In the genomic region with DNA sequence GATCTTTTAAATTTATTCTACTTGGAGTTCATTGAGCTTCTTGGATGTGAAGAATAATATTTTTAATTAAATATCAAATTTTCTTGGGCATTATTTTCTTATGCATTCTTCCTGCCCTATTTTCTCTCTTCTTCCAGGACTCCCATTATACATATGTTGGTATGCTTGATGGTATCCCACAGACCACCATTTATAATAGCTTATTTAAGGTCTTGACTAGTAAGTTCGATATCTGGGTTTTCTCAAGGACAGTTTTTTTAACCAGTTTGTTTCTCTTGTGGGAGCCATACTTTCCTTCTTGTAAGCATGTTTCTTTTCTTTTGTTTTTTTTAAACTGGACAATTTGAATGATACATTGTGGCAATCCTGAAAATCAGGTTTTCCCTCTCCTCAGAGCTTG, we compare ENCODE assay signal across 20 cellular contexts. TPM values are rescaled to one million over a fixed set of nuclear protein-coding genes. Genes with fewer than 3 reads are reported as not detected.
DNase-seq lines count a peak whose midpoint lies in the region; ATAC-seq, FAIRE-seq and TF ChIP-seq lines count a peak whose summit lies in the region.
"Had no signal": no experiment of that assay in that cellular context is flagged by ENCODE, and none has a peak within 500 bp of the region (broad histone marks: within the 10 kb centered on the region; RNA-seq: fewer than 3 reads in every experiment).

No MANE protein-coding gene starts in this region.

- H3K79me2 ChIP-seq in KMS-11 (ENCODE audit: insufficient read depth, low read depth) (no peaks in the 10 kb centered on the region), K562 (ENCODE audit: control insufficient read depth, insufficient read depth, low read length) (no peaks in the 10 kb centered on the region)

- FAIRE-seq in K562 (lab: Jason Lieb, UNC) = no peak
- FAIRE-seq: A549, GM12892 had no signal

- TF ChIP-seq RAD21 in K562 (CRISPR knock-in tag; conservative IDR thresholded peaks at IDR 0.05 in 1 of 2, IDR thresholded peaks at IDR 0.05 in 1 of 2) = no peak

- H4K20me1 ChIP-seq in KMS-11 (ENCODE audit: insufficient read depth) (no peaks in the 10 kb centered on the region), K562 (replicated peaks; ENCODE audit: control insufficient read depth, insufficient read depth, low read length) (no peaks in the 10 kb centered on the region)

- H3K4me2 ChIP-seq in KMS-11 (no peak overlapping the region), K562 (ENCODE audit: insufficient read depth, low read length) (no peak overlapping the region)
- H3K4me2 ChIP-seq: A549, GM23338 had no signal

- CTCF ChIA-PET in K562 (lab: Yijun Ruan, JAX; ENCODE audit: low intra/inter-chr PET ratio) = no interaction called here

- H3K9me3 ChIP-seq in K562 (replicated peaks; ENCODE audit: control insufficient read depth, insufficient read depth, low read depth, low read length) = peaks cover 7% of the 10 kb centered on the region; the same call in 1 of the 2 replicates
- peaks cover 8 to 16% of the 10 kb centered on the region in 2 donors for H3K9me3 ChIP-seq in breast epithelium

- H3K9ac ChIP-seq in KMS-11 = no peak overlapping the region
- H3K9ac ChIP-seq in K562 (ENCODE audit: insufficient read depth in 1 of 2, low read depth in 2 of 2, low read length in 2 of 2) = no peak overlapping the region

- peak overlapping the region; percentile 52 for H3K4me3 ChIP-seq in KMS-11 (IDR thresholded peaks at IDR 0.05; ENCODE audit: insufficient read depth, low read depth, low read length)
- no peak overlapping the region for H3K4me3 ChIP-seq in K562
- no peak overlapping the region for H3K4me3 ChIP-seq in breast epithelium
- H3K4me3 ChIP-seq: A549, GM23338 had no signal

- no peak for TF ChIP-seq EP300 in K562 (IDR thresholded peaks at IDR 0.05; ENCODE audit: low read length)

- WGBS in K562 (ENCODE audit: insufficient coverage, low coverage, missing lambda C conversion rate) = 20% methylated on average over 1 of the region's 1 CpG

- in situ Hi-C loops in K562 (cut with MboI) = no loop called here

- H3K36me3 ChIP-seq in KMS-11 (ENCODE audit: insufficient read depth) (no peaks in the 10 kb centered on the region), K562 (ENCODE audit: control insufficient read depth, insufficient read depth, low read length) (no peaks in the 10 kb centered on the region), breast epithelium (no peaks in the 10 kb centered on the region)

- H3K9me1 ChIP-seq in K562 (ENCODE audit: control insufficient read depth, insufficient read depth, low read length) = no peaks in the 10 kb centered on the region

- peaks cover 22% of the 10 kb centered on the region for H3K4me1 ChIP-seq in KMS-11 (ENCODE audit: low read depth, poor library complexity, severe bottlenecking)
- no peaks in the 10 kb centered on the region for H3K4me1 ChIP-seq in K562 (replicated peaks in 1 of 2; ENCODE audit: control insufficient read depth in 2 of 2, insufficient read depth in 2 of 2, low read length in 2 of 2)
- peaks cover 0 to 10% of the 10 kb centered on the region in 2 donors for H3K4me1 ChIP-seq in breast epithelium
- H3K4me1 ChIP-seq: A549 had no signal

- no TSS peak for BruUV-seq in K562 (replicated peaks; lab: Mats Ljungman, UMichigan)

- no peak for ATAC-seq in K562
- ATAC-seq in GM21515 (IDR thresholded peaks at IDR 0.05; ENCODE audit: unreplicated experiment) = no peak
- no peak for ATAC-seq in HG03135 (IDR thresholded peaks at IDR 0.05; ENCODE audit: unreplicated experiment)
- ATAC-seq: A549, GM23338, HCT116 had no signal

- DNase-seq in DMS53 (lab: John Stamatoyannopoulos, UW) (peak; percentile 26), DMS53 treated with DMSO at 0.1 percent for 48 hours (lab: John Stamatoyannopoulos, UW; ENCODE audit: unreplicated experiment) (no peak), K562 (ENCODE audit: extremely low read depth in 1 of 4, low spot score in 3 of 4) (no peak), breast epithelium (ENCODE audit: low spot score in 2 of 2) (no peak)
- DNase-seq: C1 segment of cervical spinal cord; Calu3; CD4-positive, alpha-beta memory T cell; COR-L47; DMS153; DMS79 treated with DMSO at 0.1 percent for 48 hours; H9; HFFc6 had no signal

- intact Hi-C loops in K562 (cut with micrococcal nuclease) (loop anchor here (10.0 kb wide), 1 partner anchor 262 kb away; no protein-coding TSS in a partner anchor), breast epithelium (cut with DNase I; ENCODE audit: low total_unique reads) (no loop called here)

- H2AFZ ChIP-seq in KMS-11 (ENCODE audit: low read depth) (no peak overlapping the region), K562 (ENCODE audit: low read depth, low read length) (no peak overlapping the region)
- H2AFZ ChIP-seq: GM23338 had no signal

- no peak for TF ChIP-seq POLR2A in K562 (conservative IDR thresholded peaks at IDR 0.05)
- TF ChIP-seq POLR2A in breast epithelium (IDR thresholded peaks at IDR 0.05) = no peak

- TF ChIP-seq CTCF in KMS-11 (conservative IDR thresholded peaks at IDR 0.05; ENCODE audit: low read depth, low read length) (no peak), K562 (IDR thresholded peaks at IDR 0.05 in 2 of 3, conservative IDR thresholded peaks at IDR 0.05 in 1 of 3; ENCODE audit: insufficient read depth in 2 of 3, low read depth in 1 of 3, low read length in 3 of 3) (no peak), breast epithelium (IDR thresholded peaks at IDR 0.05) (no peak)

- no peaks in the 10 kb centered on the region for H3K27me3 ChIP-seq in KMS-11 (ENCODE audit: insufficient read depth, low read depth)
- no peaks in the 10 kb centered on the region for H3K27me3 ChIP-seq in K562 (ENCODE audit: control insufficient read depth in 2 of 2, insufficient read depth in 2 of 2, low read length in 2 of 2)
- H3K27me3 ChIP-seq in breast epithelium = no peaks in the 10 kb centered on the region

- H3K27ac ChIP-seq in KMS-11 (no peak overlapping the region), K562 (ENCODE audit: extremely low read depth, low read depth, low read length) (no peak overlapping the region), breast epithelium (no peak overlapping the region)
- H3K27ac ChIP-seq: 22Rv1, A549 had no signal

- POLR2A ChIA-PET in K562 (lab: Yijun Ruan, JAX) = interaction anchor here (0.8 to 1.7 kb wide), 4 partner anchors 12 to 1414 kb away, joined by 3 to 6 read pairs (median 4); partner anchors contain the start of gene DDR2

TF ChIP-seq in K562, 482 proteins besides CTCF, POLR2A, EP300 and RAD21 (continues in another document):
- TF ChIP-seq, protein P1, sequence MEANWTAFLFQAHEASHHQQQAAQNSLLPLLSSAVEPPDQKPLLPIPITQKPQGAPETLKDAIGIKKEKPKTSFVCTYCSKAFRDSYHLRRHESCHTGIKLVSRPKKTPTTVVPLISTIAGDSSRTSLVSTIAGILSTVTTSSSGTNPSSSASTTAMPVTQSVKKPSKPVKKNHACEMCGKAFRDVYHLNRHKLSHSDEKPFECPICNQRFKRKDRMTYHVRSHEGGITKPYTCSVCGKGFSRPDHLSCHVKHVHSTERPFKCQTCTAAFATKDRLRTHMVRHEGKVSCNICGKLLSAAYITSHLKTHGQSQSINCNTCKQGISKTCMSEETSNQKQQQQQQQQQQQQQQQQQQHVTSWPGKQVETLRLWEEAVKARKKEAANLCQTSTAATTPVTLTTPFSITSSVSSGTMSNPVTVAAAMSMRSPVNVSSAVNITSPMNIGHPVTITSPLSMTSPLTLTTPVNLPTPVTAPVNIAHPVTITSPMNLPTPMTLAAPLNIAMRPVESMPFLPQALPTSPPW (CRISPR knock-in tag; IDR thresholded peaks at IDR 0.05) = no peak
- TF ChIP-seq DACH1 (IDR thresholded peaks at IDR 0.05; ENCODE audit: partially characterized antibody) (no peak), ZNF445 (CRISPR knock-in tag; IDR thresholded peaks at IDR 0.05; ENCODE audit: low read depth) (0 out of 2 replicates have a peak, but pooled peaks have one; percentile 15), MAFG (tag; conservative IDR thresholded peaks at IDR 0.05) (no peak)

RNA-seq across cellular contexts. Expression of gene DDR2, which starts 15.4 kb away (rescaled TPM):
- 5.5 and 7.1 TPM in 2 replicates for total RNA-seq in K562 (2011; cell fraction: chromatin; rRNA removed; ENCODE audit: low replicate concordance)
- total RNA-seq in K562 (2011; cell fraction: nucleolus; rRNA removed) = 1.5 and 3.0 TPM in 2 replicates
- total RNA-seq in K562 (2011; cell fraction: nucleoplasm; rRNA removed) = 1.4 and 3.7 TPM in 2 replicates
- total RNA-seq in K562 (2014; rRNA removed) = 0.69 and 2.0 TPM in 2 replicates
- total RNA-seq in K562 (2014; rRNA removed; fragmentation: Illumina TruSeq; extraction: Trizol) = 1.3 and 2.2 TPM in 2 replicates
- total RNA-seq in K562 (2015; rRNA removed; fragmentation: Illumina TruSeq; extraction: Trizol) = 1.2 and 1.3 TPM in 2 replicates
- 1.6 and 1.7 TPM in 2 replicates for total RNA-seq in K562 (2021)
- polyA plus RNA-seq in K562 (2011; rRNA removed) = 0.75 and 1.4 TPM in 2 replicates
- polyA plus RNA-seq in K562 (2011; cell fraction: cytosol; rRNA removed) = 0.39 and 1.5 TPM in 2 replicates
- polyA plus RNA-seq in K562 (2011; cell fraction: nucleus; rRNA removed) = 6.2 and 7.1 TPM in 2 replicates
- 1.0 and 2.3 TPM in 2 replicates for polyA plus RNA-seq in K562 (2012)
- 1.1 and 1.5 TPM in 2 replicates for polyA plus RNA-seq in K562 (2014; fragmentation: Illumina TruSeq; extraction: Trizol)
- polyA plus RNA-seq in K562 (2014; fragmentation: Nextera tagmentation; extraction: Ambion mirVana) = under 1 TPM; 0.36 to 0.51 TPM
- polyA plus RNA-seq in K562 (2014; rRNA removed) = 0.57 and 0.89 TPM in 2 replicates
- 3.4 and 3.5 TPM in 2 replicates for polyA minus RNA-seq in K562 (2011; rRNA and poly(A)+ RNA removed)
- 0.57 and 1.3 TPM in 2 replicates for polyA minus RNA-seq in K562 (2011; cell fraction: cytosol; rRNA and poly(A)+ RNA removed)
- 3.8 and 6.6 TPM in 2 replicates for polyA minus RNA-seq in K562 (2011; cell fraction: nucleus; rRNA and poly(A)+ RNA removed)
- 100 to 1,000 TPM in 1 of 3 donors, 10 to 100 TPM in 2; 41.9 to 238 (median 47.2) TPM for total RNA-seq in breast epithelium

RNA-seq across cellular contexts. Expression of gene UAP1, which starts 55.3 kb away (rescaled TPM):
- 118 and 292 TPM in 2 replicates for total RNA-seq in K562 (2011; cell fraction: chromatin; rRNA removed; ENCODE audit: low replicate concordance)
- total RNA-seq in K562 (2011; cell fraction: nucleolus; rRNA removed) = 62.5 and 85.8 TPM in 2 replicates
- 147 and 243 TPM in 2 replicates for total RNA-seq in K562 (2011; cell fraction: nucleoplasm; rRNA removed)
- total RNA-seq in K562 (2014; rRNA removed) = 191 and 213 TPM in 2 replicates
- 317 and 372 TPM in 2 replicates for total RNA-seq in K562 (2014; rRNA removed; fragmentation: Illumina TruSeq; extraction: Trizol)
- 188 TPM in 2 replicates for total RNA-seq in K562 (2015; rRNA removed; fragmentation: Illumina TruSeq; extraction: Trizol)
- 216 and 222 TPM in 2 replicates for total RNA-seq in K562 (2021)
- 257 and 285 TPM in 2 replicates for polyA plus RNA-seq in K562 (2011; rRNA removed)
- polyA plus RNA-seq in K562 (2011; cell fraction: cytosol; rRNA removed) = 51.3 and 125 TPM in 2 replicates
- polyA plus RNA-seq in K562 (2011; cell fraction: nucleus; rRNA removed) = 78.0 and 133 TPM in 2 replicates
- 78.7 and 150 TPM in 2 replicates for polyA plus RNA-seq in K562 (2012)
- 219 and 241 TPM in 2 replicates for polyA plus RNA-seq in K562 (2014; fragmentation: Illumina TruSeq; extraction: Trizol)
- 100 to 1,000 TPM; 182 to 189 TPM for polyA plus RNA-seq in K562 (2014; fragmentation: Nextera tagmentation; extraction: Ambion mirVana)
- polyA plus RNA-seq in K562 (2014; rRNA removed) = 201 and 213 TPM in 2 replicates
- 278 and 307 TPM in 2 replicates for polyA minus RNA-seq in K562 (2011; rRNA and poly(A)+ RNA removed)
- polyA minus RNA-seq in K562 (2011; cell fraction: cytosol; rRNA and poly(A)+ RNA removed) = 95.7 and 265 TPM in 2 replicates
- polyA minus RNA-seq in K562 (2011; cell fraction: nucleus; rRNA and poly(A)+ RNA removed) = 63.4 and 136 TPM in 2 replicates
- total RNA-seq in breast epithelium = 100 to 1,000 TPM; 123 to 190 (median 128) TPM

Comparison
In these comparisons a context has a peak if more than half of its experiments do, and no peak if none do; other contexts are left out.
1. RNA of gene DDR2, which starts 15.4 kb away (total RNA-seq): 41.9 to 238 TPM in breast epithelium; 0.69 to 7.1 TPM in K562; every median in the first group is over 4 times any median in the second.